ENCODE assay signal across 9 cellular contexts in genomic region chr16:1332618-1333148, GRCh38. TPM values are rescaled to one million over a fixed set of nuclear protein-coding genes. Genes with fewer than 3 reads are reported as not detected.
DNase-seq lines count a peak whose midpoint lies in the region; ATAC-seq and TF ChIP-seq lines count a peak whose summit lies in the region.
"Had no signal": no experiment of that assay in that cellular context is flagged by ENCODE, and none has a peak within 500 bp of the region (broad histone marks: within the 10 kb centered on the region; RNA-seq: fewer than 3 reads in every experiment).

No MANE protein-coding gene starts in this region.

- POLR2A ChIA-PET in SK-N-SH (lab: Yijun Ruan, JAX) (interaction anchor here (1.1 to 1.2 kb wide), 2 partner anchors 19 to 24 kb away, joined by 4 to 7 read pairs; partner anchors contain the start of gene UBE2I), WTC11 (lab: Charles Lee) (interaction anchor here (0.8 to 1.6 kb wide), 6 partner anchors 9 to 43 kb away, joined by 3 to 6 read pairs (median 6); partner anchors contain the start of gene UBE2I)

- ATAC-seq in SK-N-SH treated with all-trans-retinoic acid at 6 μM for 48 hours (no peak), WTC11 (no peak), left colon (no peak)

- no peak overlapping the region for H3K27ac ChIP-seq in SK-N-SH (ENCODE audit: low read depth in 2 of 2, low read length in 1 of 2)
- no peak overlapping the region for H3K27ac ChIP-seq in iPS-20b (ENCODE audit: low read length)
- peak overlapping the region in 7 of 8 donors; percentile 2 to 81 (median 71) for H3K27ac ChIP-seq in spleen

- H3K9me2 ChIP-seq in SK-N-SH = no peaks in the 10 kb centered on the region

- H3K27me3 ChIP-seq in SK-N-SH (ENCODE audit: insufficient read depth) = peaks cover 53% of the 10 kb centered on the region
- peaks cover 62% of the 10 kb centered on the region for H3K27me3 ChIP-seq in iPS-20b (ENCODE audit: insufficient read depth, low read length)
- H3K27me3 ChIP-seq in spleen (replicated peaks in 1 of 7) = peaks cover 13 to 77% (median 47%) of the 10 kb centered on the region in 7 donors

- intact Hi-C loops in spleen (cut with DNase I; ENCODE audit: low total_unique reads) = no loop called here
- intact Hi-C loops in left colon (cut with DNase I, micrococcal nuclease) = no loop called here

- TF ChIP-seq RAD21 in SK-N-SH (IDR thresholded peaks at IDR 0.05; ENCODE audit: low read length) = no peak

- no peak for TF ChIP-seq EP300 in SK-N-SH (IDR thresholded peaks at IDR 0.05; ENCODE audit: borderline replicate concordance in 1 of 2, low read depth in 1 of 2, low read length in 1 of 2)

- TF ChIP-seq CTCF in SK-N-SH (IDR thresholded peaks at IDR 0.05) (no peak), WTC11 (IDR thresholded peaks at IDR 0.05) (no peak), spleen (IDR thresholded peaks at IDR 0.05 in 8 of 11, conservative IDR thresholded peaks at IDR 0.05 in 3 of 11) (no peak)

- no peaks in the 10 kb centered on the region for H3K9me3 Mint-ChIP-seq in WTC11

- 0 out of 2 replicates have a peak, but pooled peaks cover 7% of the 10 kb centered on the region for H4K20me1 ChIP-seq in SK-N-SH (ENCODE audit: insufficient read depth)

- CTCF ChIA-PET in SK-N-SH (lab: Yijun Ruan, JAX) (interaction anchor here (0.8 to 2.7 kb wide), 5 partner anchors 9 to 31 kb away, joined by 4 to 7 read pairs (median 4); no protein-coding TSS in a partner anchor), WTC11 (lab: Charles Lee) (interaction anchor here (1.3 to 3.2 kb wide), 6 partner anchors 10 to 373 kb away, joined by 3 to 13 read pairs (median 5); partner anchors contain the start of gene MAPK8IP3)

- H3K4me1 Mint-ChIP-seq in WTC11 = peaks cover 14% of the 10 kb centered on the region

- peak overlapping the region in 1 of 2 experiments; percentile 24; a peak in 1 of 4 replicates for H3K4me3 ChIP-seq in SK-N-SH (ENCODE audit: low read depth in 2 of 2, low read length in 1 of 2)
- H3K4me3 ChIP-seq in iPS-20b (ENCODE audit: low read length) = peak overlapping the region; percentile 50; the same call in 1 of the 2 replicates
- H3K4me3 ChIP-seq in spleen = peak overlapping the region; percentile 16 to 78 (median 44)

- H3K36me3 Mint-ChIP-seq in WTC11 = no peaks in the 10 kb centered on the region

- H3K9ac ChIP-seq in SK-N-SH (no peak overlapping the region), iPS-20b (ENCODE audit: low read depth, low read length) (no peak overlapping the region)

- H3K9me3 ChIP-seq in SK-N-SH (no peaks in the 10 kb centered on the region), iPS-20b (ENCODE audit: insufficient read depth, low read depth, low read length) (peaks cover 6% of the 10 kb centered on the region; the same call in 1 of the 2 replicates), spleen (peaks cover 0 to 9% (median 7%) of the 10 kb centered on the region in 8 donors)

- H3K36me3 ChIP-seq in SK-N-SH (replicated peaks in 1 of 2; ENCODE audit: control insufficient read depth in 1 of 2, insufficient read depth in 2 of 2, low read length in 1 of 2) (no peaks in the 10 kb centered on the region), iPS-20b (ENCODE audit: insufficient read depth, low read depth, low read length) (no peaks in the 10 kb centered on the region), spleen (no peaks in the 10 kb centered on the region)

- WGBS in SK-N-SH (ENCODE audit: low lambda C conversion rate) = 37% methylated on average over 10 of the region's 26 CpGs
- 4 to 12% (median 10%) methylated on average over 14 to 26 of the region's 26 CpGs for WGBS in spleen, 5 donors

- H3K27ac Mint-ChIP-seq in WTC11 = no peak overlapping the region

- H3K4me1 ChIP-seq in SK-N-SH (ENCODE audit: control insufficient read depth in 1 of 2, insufficient read depth in 2 of 2, low read depth in 1 of 2, low read length in 1 of 2) (peaks cover 0 to 26% of the 10 kb centered on the region in 2 experiments; a peak in 1 of 4 replicates), iPS-20b (ENCODE audit: insufficient read depth, low read length) (peaks cover 5% of the 10 kb centered on the region; the same call in 1 of the 2 replicates), spleen (peaks cover 27 to 66% (median 51%) of the 10 kb centered on the region in 6 donors)

- no peak for DNase-seq in SK-N-SH
- no peak for DNase-seq in WTC11 (ENCODE audit: low spot score)
- no peak for DNase-seq in spleen
- DNase-seq in left colon = no peak
- DNase-seq in dedifferentiated amniotic fluid mesenchymal stem cell (ENCODE audit: extremely low spot score) = no peak
- no peak for DNase-seq in DMS79 treated with DMSO at 0.1 percent for 48 hours (lab: John Stamatoyannopoulos, UW)
- DNase-seq: NCI-H524 treated with DMSO at 0.1 percent for 48 hours had no signal

- H3K4me3 Mint-ChIP-seq in WTC11 = peak overlapping the region; percentile 76

- H3K27me3 Mint-ChIP-seq in WTC11 (ENCODE audit: low read depth) = peaks cover 35% of the 10 kb centered on the region

- H3F3A ChIP-seq in SK-N-SH (replicated peaks; ENCODE audit: insufficient read depth) = no peaks in the 10 kb centered on the region

- H3K4me2 ChIP-seq in SK-N-SH = peak overlapping the region; percentile 68

- no peak for TF ChIP-seq POLR2A in spleen (IDR thresholded peaks at IDR 0.05)

- no peak overlapping the region for H2AFZ ChIP-seq in SK-N-SH (ENCODE audit: low read depth)

- H3K79me2 ChIP-seq in SK-N-SH (ENCODE audit: insufficient read depth) = no peaks in the 10 kb centered on the region

TF ChIP-seq in SK-N-SH, 30 proteins besides CTCF, POLR2A, EP300 and RAD21 (continues in another document):
- TF ChIP-seq MXI1 (IDR thresholded peaks at IDR 0.05; ENCODE audit: low read depth, low read length) (no peak), RXRA (IDR thresholded peaks at IDR 0.05; ENCODE audit: borderline replicate concordance, low read depth) (no peak), TCF12 (IDR thresholded peaks at IDR 0.05) (no peak), JUND (IDR thresholded peaks at IDR 0.05) (no peak)

TF ChIP-seq in SK-N-SH treated with all-trans-retinoic acid at 6 μM for 48 hours, 23 proteins besides CTCF, POLR2A, EP300 and RAD21 (continues in another document):
- TF ChIP-seq PATZ1 (CRISPR knock-in tag; IDR thresholded peaks at IDR 0.05; ENCODE audit: borderline replicate concordance) (no peak), ISL1 (CRISPR knock-in tag; IDR thresholded peaks at IDR 0.05) (no peak)

TF ChIP-seq in WTC11, 78 proteins besides CTCF, POLR2A, EP300 and RAD21:
- no peak for TF ChIP-seq E2F5 (CRISPR knock-in tag; IDR thresholded peaks at IDR 0.05)
- peak; percentile 38; the same call in 1 of the 2 replicates for TF ChIP-seq ZNF263 (CRISPR knock-in tag; IDR thresholded peaks at IDR 0.05; ENCODE audit: low read depth)

RNA-seq across cellular contexts. Expression of gene BAIAP3, which starts 0.8 kb away (rescaled TPM):
- polyA plus RNA-seq in SK-N-SH (2012; rRNA removed) (1.1 and 2.0 TPM in 2 replicates), spleen (1 to 10 TPM; 2.7 to 7.3 (median 3.0) TPM)
- 0.13 and 0.58 TPM in 2 replicates for polyA plus RNA-seq in SK-N-SH (2012; cell fraction: cytosol; rRNA removed)
- 8.2 and 12.4 TPM in 2 replicates for polyA plus RNA-seq in SK-N-SH (2012; cell fraction: nucleus; rRNA removed)
- total RNA-seq in WTC11 (2021) (15.2 to 18.8 TPM (median 16.5 TPM) in 3 replicates), spleen (10 to 100 TPM in 2 of 7 donors, 1 to 10 TPM in 5; 5.0 to 15.7 (median 6.7) TPM), left colon (10 to 100 TPM in 1 of 2 donors, 1 to 10 TPM in 1; 7.5 to 12.3 TPM)

RNA-seq across cellular contexts. Expression of gene TSR3, which starts 19.0 kb away (rescaled TPM):
- polyA plus RNA-seq in SK-N-SH (2012; rRNA removed) = 67.6 and 87.3 TPM in 2 replicates
- polyA plus RNA-seq in SK-N-SH (2012; cell fraction: cytosol; rRNA removed) = 57.7 and 71.3 TPM in 2 replicates
- polyA plus RNA-seq in SK-N-SH (2012; cell fraction: nucleus; rRNA removed) = 44.6 and 53.0 TPM in 2 replicates
- total RNA-seq in WTC11 (2021) = 63.0 to 66.3 TPM (median 66.2 TPM) in 3 replicates
- total RNA-seq in spleen = 10 to 100 TPM; 31.1 to 73.1 (median 41.5) TPM
- 10 to 100 TPM; 38.0 to 65.9 (median 55.2) TPM for polyA plus RNA-seq in spleen
- 10 to 100 TPM; 50.7 to 54.4 TPM for total RNA-seq in left colon

RNA-seq across cellular contexts. Expression of gene GNPTG, which starts 19.0 kb away (rescaled TPM):
- 113 and 114 TPM in 2 replicates for polyA plus RNA-seq in SK-N-SH (2012; rRNA removed)
- polyA plus RNA-seq in SK-N-SH (2012; cell fraction: cytosol; rRNA removed) = 53.9 and 77.4 TPM in 2 replicates
- polyA plus RNA-seq in SK-N-SH (2012; cell fraction: nucleus; rRNA removed) = 170 and 246 TPM in 2 replicates
- 31.1 to 39.1 TPM (median 35.9 TPM) in 3 replicates for total RNA-seq in WTC11 (2021)
- total RNA-seq in spleen = 10 to 100 TPM; 60.4 to 80.6 (median 73.4) TPM
- 10 to 100 TPM; 55.6 to 62.8 (median 56.7) TPM for polyA plus RNA-seq in spleen
- total RNA-seq in left colon = 10 to 100 TPM; 57.6 to 61.8 TPM

RNA-seq across cellular contexts. Expression of gene UBE2I, which starts 23.2 kb away (rescaled TPM):
- polyA plus RNA-seq in SK-N-SH (2012; rRNA removed) (107 and 113 TPM in 2 replicates), spleen (10 to 100 TPM; 78.1 to 94.9 (median 83.7) TPM)
- polyA plus RNA-seq in SK-N-SH (2012; cell fraction: cytosol; rRNA removed) = 126 and 141 TPM in 2 replicates
- 116 and 131 TPM in 2 replicates for polyA plus RNA-seq in SK-N-SH (2012; cell fraction: nucleus; rRNA removed)
- total RNA-seq in WTC11 (2021) (211 to 229 TPM (median 222 TPM) in 3 replicates), spleen (100 to 1,000 TPM; 101 to 142 (median 129) TPM), left colon (10 to 100 TPM; 76.6 to 87.1 TPM)

Comparison
In these comparisons a context has a peak if more than half of its experiments do, and no peak if none do; other contexts are left out.
1. H3K27ac ChIP-seq: peak in spleen (7 of 8); none in SK-N-SH (0 of 2) and iPS-20b (single experiment).